8 cellular contexts compared by ENCODE assay signal in genomic region chr6:166342293-166343156, GRCh38. TPM values are rescaled to one million over a fixed set of nuclear protein-coding genes. Genes with fewer than 3 reads are reported as not detected.
DNase-seq lines count a peak whose midpoint lies in the region; ATAC-seq and TF ChIP-seq lines count a peak whose summit lies in the region.

SFT2D1 (minus strand) TSS chr6:166342545; CDS start chr6:166342481, 64 bp downstream.

- CTCF ChIA-PET in Panc1 (lab: Charles Lee): interaction anchor here (0.7 kb wide), 1 partner anchor 39 kb away, joined by 3 read pairs; no protein-coding TSS in a partner anchor
- CTCF ChIA-PET in naive thymus-derived CD4-positive, alpha-beta T cell (lab: Charles Lee): interaction anchor here (0.5 to 1.0 kb wide), 2 partner anchors 74 to 137 kb away, joined by 3 to 4 read pairs; no protein-coding TSS in a partner anchor

- H3K36me3 Mint-ChIP-seq in activated T-cell treated with anti-CD3 and anti-CD28 coated beads, Interleukin-2, amount 50 U/mL, for 72 hours (ENCODE audit: insufficient read depth in 2 of 2): peaks cover 3 to 4% of the 10 kb centered on the region in 2 donors
- peaks cover under 1 to 8% (median 2%) of the 10 kb centered on the region in 5 donors for H3K36me3 Mint-ChIP-seq in naive thymus-derived CD4-positive, alpha-beta T cell
- peaks cover 1% of the 10 kb centered on the region for H3K36me3 Mint-ChIP-seq in stimulated activated memory B cell treated with anti-CD40 and anti-IgM and Interleukin-4, amounts not matched to agents 10 μg/mL and 1 μg/mL and 100 μg/mL, for 72 hours

- H3K4me1 Mint-ChIP-seq in activated T-cell treated with anti-CD3 and anti-CD28 coated beads, Interleukin-2, amount 50 U/mL, for 72 hours (ENCODE audit: low read depth): peaks cover 12% of the 10 kb centered on the region
- peaks cover 4 to 18% (median 8%) of the 10 kb centered on the region in 7 donors for H3K4me1 Mint-ChIP-seq in naive thymus-derived CD4-positive, alpha-beta T cell
- peaks cover 11% of the 10 kb centered on the region for H3K4me1 Mint-ChIP-seq in stimulated activated memory B cell treated with anti-CD40 and anti-IgM and Interleukin-4, amounts not matched to agents 10 μg/mL and 1 μg/mL and 100 μg/mL, for 72 hours

- peak within 1 kb of the TSS; percentile 99 for H3K4me3 ChIP-seq in HUES6 (ENCODE audit: low read depth, low read length)
- peak within 1 kb of the TSS; percentile 78 to 100 for H3K4me3 ChIP-seq in Panc1 (ENCODE audit: low read depth in 2 of 2, low read length in 2 of 2)
- peak within 1 kb of the TSS; percentile 94 for H3K4me3 ChIP-seq in naive thymus-derived CD4-positive, alpha-beta T cell (ENCODE audit: low read length)

- no peak for TF ChIP-seq CTCF in Panc1 (IDR thresholded peaks at IDR 0.05)

- H3K36me3 ChIP-seq in HUES6 (ENCODE audit: control insufficient read depth, insufficient read depth, low read length) (peaks cover 20% of the 10 kb centered on the region), Panc1 (ENCODE audit: control insufficient read depth, insufficient read depth, low read length) (peaks cover 7% of the 10 kb centered on the region; the same call in 1 of the 2 replicates)
- H3K36me3 ChIP-seq in naive thymus-derived CD4-positive, alpha-beta T cell (ENCODE audit: control insufficient read depth in 2 of 3, insufficient read depth in 3 of 3, low read length in 3 of 3): peaks cover 0 to 15% (median 0%) of the 10 kb centered on the region in 3 experiments

- H3K9me3 ChIP-seq in HUES6 (ENCODE audit: control insufficient read depth, insufficient read depth, low read depth, low read length): no peaks in the 10 kb centered on the region
- no peaks in the 10 kb centered on the region for H3K9me3 ChIP-seq in Panc1 (ENCODE audit: control insufficient read depth, insufficient read depth, low read depth, low read length)
- H3K9me3 ChIP-seq in naive thymus-derived CD4-positive, alpha-beta T cell (ENCODE audit: control insufficient read depth in 2 of 3, low read length in 3 of 3): no peaks in the 10 kb centered on the region

- H3K4me1 ChIP-seq in HUES6 (ENCODE audit: control insufficient read depth, insufficient read depth, low read length): peaks cover 10% of the 10 kb centered on the region; the same call in 1 of the 2 replicates
- peaks cover 5% of the 10 kb centered on the region; the same call in 1 of the 2 replicates for H3K4me1 ChIP-seq in Panc1 (ENCODE audit: control insufficient read depth, insufficient read depth, low read length)
- peaks cover 32 to 37% of the 10 kb centered on the region in 2 donors for H3K4me1 ChIP-seq in naive thymus-derived CD4-positive, alpha-beta T cell (ENCODE audit: control insufficient read depth in 2 of 2, insufficient read depth in 2 of 2, low read length in 2 of 2)

- BruUV-seq in Panc1 (replicated peaks; lab: Mats Ljungman, UMichigan): no TSS peak

- ATAC-seq in GM21447 (IDR thresholded peaks at IDR 0.05; ENCODE audit: unreplicated experiment): peak; percentile 90
- ATAC-seq in Panc1: peak; percentile 99
- peak; percentile 91 to 92 for ATAC-seq in activated T-cell treated with anti-CD3 and anti-CD28 coated beads, Interleukin-2, amount 50 U/mL, for 72 hours (replicated peaks in 1 of 2)
- ATAC-seq in naive thymus-derived CD4-positive, alpha-beta T cell: peak; percentile 88
- ATAC-seq in stimulated activated memory B cell treated with anti-CD40 and anti-IgM and Interleukin-4, amounts not matched to agents 10 μg/mL and 1 μg/mL and 100 μg/mL, for 72 hours: peak; percentile 93

- peak within 1 kb of the TSS; percentile 87 for H3K27ac ChIP-seq in HUES6 (ENCODE audit: low read depth, low read length)
- H3K27ac ChIP-seq in Panc1 (ENCODE audit: low read length): peak within 1 kb of the TSS; percentile 97
- H3K27ac ChIP-seq in naive thymus-derived CD4-positive, alpha-beta T cell (ENCODE audit: low read depth, low read length): peak within 1 kb of the TSS; percentile 79

- H3K9ac ChIP-seq in HUES6 (ENCODE audit: low read length): peak within 1 kb of the TSS; percentile 92

- intact Hi-C loops in Panc1 (cut with micrococcal nuclease; ENCODE audit: unreplicated experiment): loop anchor here (5.0 kb wide), 1 partner anchor 40 kb away; the partner anchor contains the start of gene MPC1
- intact Hi-C loops in naive thymus-derived CD4-positive, alpha-beta T cell (cut with micrococcal nuclease): loop anchor here (1.0 to 5.0 kb wide), 6 partner anchors 9 to 614 kb away; partner anchors contain the start of genes RPS6KA2 (in 2 of the 2) and RNASET2 (in 1 of the 2)

- no peaks in the 10 kb centered on the region for H3K27me3 ChIP-seq in HUES6 (ENCODE audit: control insufficient read depth, insufficient read depth, low read length)
- H3K27me3 ChIP-seq in Panc1 (ENCODE audit: control insufficient read depth, insufficient read depth, low read length): no peaks in the 10 kb centered on the region
- H3K27me3 ChIP-seq in naive thymus-derived CD4-positive, alpha-beta T cell (ENCODE audit: control insufficient read depth in 2 of 2, insufficient read depth in 2 of 2, low read length in 2 of 2): no peaks in the 10 kb centered on the region

- in situ Hi-C loops in Panc1 (cut with HindIII; ENCODE audit: low pct_unique_long_range_greater_than_20kb, low sequenced_read_pairs): no loop called here

- no peaks in the 10 kb centered on the region for H3K9me3 Mint-ChIP-seq in activated T-cell treated with anti-CD3 and anti-CD28 coated beads, Interleukin-2, amount 50 U/mL, for 72 hours
- H3K9me3 Mint-ChIP-seq in naive thymus-derived CD4-positive, alpha-beta T cell: peaks cover 0 to 1% (median 0%) of the 10 kb centered on the region in 11 donors
- no peaks in the 10 kb centered on the region for H3K9me3 Mint-ChIP-seq in stimulated activated memory B cell treated with anti-CD40 and anti-IgM and Interleukin-4, amounts not matched to agents 10 μg/mL and 1 μg/mL and 100 μg/mL, for 72 hours

- peaks cover 12% of the 10 kb centered on the region for H3K27me3 Mint-ChIP-seq in activated T-cell treated with anti-CD3 and anti-CD28 coated beads, Interleukin-2, amount 50 U/mL, for 72 hours (ENCODE audit: low read depth)
- H3K27me3 Mint-ChIP-seq in naive thymus-derived CD4-positive, alpha-beta T cell: peaks cover 0 to 10% (median 0%) of the 10 kb centered on the region in 5 donors
- no peaks in the 10 kb centered on the region for H3K27me3 Mint-ChIP-seq in stimulated activated memory B cell treated with anti-CD40 and anti-IgM and Interleukin-4, amounts not matched to agents 10 μg/mL and 1 μg/mL and 100 μg/mL, for 72 hours

- H3K4me3 Mint-ChIP-seq in activated T-cell treated with anti-CD3 and anti-CD28 coated beads, Interleukin-2, amount 50 U/mL, for 72 hours: peak within 1 kb of the TSS; percentile 90 to 91
- H3K4me3 Mint-ChIP-seq in naive thymus-derived CD4-positive, alpha-beta T cell: peak within 1 kb of the TSS in 8 of 10 donors; percentile 83 to 94 (median 90)
- H3K4me3 Mint-ChIP-seq in stimulated activated memory B cell treated with anti-CD40 and anti-IgM and Interleukin-4, amounts not matched to agents 10 μg/mL and 1 μg/mL and 100 μg/mL, for 72 hours: peak within 1 kb of the TSS; percentile 84

- H3K27ac Mint-ChIP-seq in activated T-cell treated with anti-CD3 and anti-CD28 coated beads, Interleukin-2, amount 50 U/mL, for 72 hours: peak within 1 kb of the TSS; percentile 90
- H3K27ac Mint-ChIP-seq in naive thymus-derived CD4-positive, alpha-beta T cell: peak within 1 kb of the TSS; percentile 72 to 95 (median 84)
- peak within 1 kb of the TSS; percentile 94 for H3K27ac Mint-ChIP-seq in stimulated activated memory B cell treated with anti-CD40 and anti-IgM and Interleukin-4, amounts not matched to agents 10 μg/mL and 1 μg/mL and 100 μg/mL, for 72 hours

- DNase-seq in DMS153 (lab: John Stamatoyannopoulos, UW) (peak; percentile 13), Panc1 (ENCODE audit: low read depth, low spot score) (peak; percentile 15), fibroblast of gingiva (ENCODE audit: low read depth) (peak; percentile 78)
- peak; percentile 86 to 92 for DNase-seq in activated T-cell treated with anti-CD3 and anti-CD28 coated beads, Interleukin-2, amount 50 U/mL, for 72 hours
- DNase-seq in naive thymus-derived CD4-positive, alpha-beta T cell: peak; percentile 33 to 87 (median 47)

- POLR2A ChIA-PET in Panc1 (lab: Charles Lee): interaction anchor here (0.5 to 0.7 kb wide), 2 partner anchors 33 to 242 kb away, joined by 3 to 6 read pairs; no protein-coding TSS in a partner anchor
- POLR2A ChIA-PET in naive thymus-derived CD4-positive, alpha-beta T cell (lab: Charles Lee): interaction anchor here (0.6 to 1.9 kb wide), 7 partner anchors 37 to 520 kb away, joined by 3 to 9 read pairs (median 3); partner anchors contain the start of gene RPS6KA2

RNA-seq across cellular contexts. Expression of gene SFT2D1, which starts in this region (rescaled TPM):
- 54.1 TPM for total RNA-seq in Panc1 (2021; ENCODE audit: unreplicated experiment)
- polyA plus RNA-seq in Panc1 (2012; ENCODE audit: insufficient read length): 43.7 TPM
- total RNA-seq in activated T-cell treated with anti-CD3 and anti-CD28 coated beads, Interleukin-2, amount 50 U/mL, for 72 hours: 10 to 100 TPM; 39.4 to 44.4 TPM
- 10 to 100 TPM; 18.3 to 50.1 (median 33.7) TPM for total RNA-seq in naive thymus-derived CD4-positive, alpha-beta T cell
- polyA plus RNA-seq in naive thymus-derived CD4-positive, alpha-beta T cell: 10 to 100 TPM; 49.7 to 52.5 TPM

Comparison
In these comparisons a context has a peak if more than half of its experiments do, and no peak if none do; other contexts are left out.
1. Peak in every context shown above with its lines: DNase-seq, ATAC-seq, H3K4me3 ChIP-seq and H3K27ac ChIP-seq.
2. DNase-seq: peak in every context shown above with its lines; median percentile 89 in activated T-cell treated with anti-CD3 and anti-CD28 coated beads, Interleukin-2, amount 50 U/mL, for 72 hours; 78 in fibroblast of gingiva; 47 in naive thymus-derived CD4-positive, alpha-beta T cell; 15 in Panc1; 13 in DMS153.